24 cellular contexts compared by ENCODE assay signal in the genomic region with DNA sequence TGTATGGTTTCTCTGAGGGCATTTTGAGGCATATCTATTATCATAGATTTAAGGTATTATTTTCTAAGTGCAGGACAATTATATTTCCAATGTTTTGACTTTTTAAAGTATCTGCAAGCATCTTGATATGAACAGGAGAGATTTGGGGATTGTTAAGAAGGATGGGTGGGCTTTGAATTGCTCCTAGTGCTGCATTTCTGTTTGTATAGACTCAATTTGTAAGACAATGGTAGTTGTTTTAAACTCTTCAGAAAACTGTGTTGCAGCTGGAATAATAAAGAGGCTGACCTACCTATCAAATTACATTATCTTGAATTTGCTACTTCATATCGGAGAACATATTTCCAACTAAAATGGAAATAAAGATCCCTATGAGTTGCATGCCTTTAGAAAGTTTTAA.
"Had no signal": no experiment of that assay in that cellular context is flagged by ENCODE, and none has a peak within 500 bp of the region (broad histone marks: within the 10 kb centered on the region; RNA-seq: fewer than 3 reads in every experiment).

No MANE protein-coding gene starts in this region.

- H3K27me3 ChIP-seq: cardiac muscle cell, right lobe of liver, testis, upper lobe of left lung had no signal

- H3K4me1 ChIP-seq: right lobe of liver, testis, upper lobe of left lung had no signal

- H3K4me3 ChIP-seq: cardiac muscle cell, mucosa of descending colon, right lobe of liver, testis, upper lobe of left lung had no signal

- H3K9me3 ChIP-seq: mucosa of descending colon, right lobe of liver, testis, upper lobe of left lung had no signal

- ATAC-seq: activated CD4-positive, CD25-positive, alpha-beta regulatory T cell treated with anti-CD3 and anti-CD28 coated beads, Interleukin-2, amount 50 U/mL, for 24 hours; left cardiac atrium; mucosa of descending colon; right lobe of liver; stimulated activated naive B cell treated with anti-CD40 and anti-IgM and Interleukin-4, amounts not matched to agents 10 μg/mL and 1 μg/mL and 100 μg/mL, for 72 hours had no signal

- H3K36me3 ChIP-seq: cardiac muscle cell, right lobe of liver, upper lobe of left lung had no signal

- DNase-seq: activated CD4-positive, alpha-beta memory T cell treated with anti-CD3 and anti-CD28 coated beads, Interleukin-2, amount 10 ng/mL, durations not matched to agents 7 days and 5 days; activated CD4-positive, alpha-beta T cell treated with anti-CD3 and anti-CD28 coated beads, Interleukin-2, amount 10 ng/mL, durations not matched to agents 24 days and 14 days; activated effector memory CD4-positive, alpha-beta T cell treated with anti-CD3 and anti-CD28 coated beads, Interleukin-2, amount 50 U/mL, for 16 hours; activated naive CD4-positive, alpha-beta T cell treated with anti-CD3 and anti-CD28 coated beads, Interleukin-2, amount 10 ng/mL, durations not matched to agents 7 days and 5 days; amygdala; effector CD4-positive, alpha-beta T cell; erythroblast; foreskin fibroblast; islet precursor cell; left cardiac atrium; mesenchymal stem cell; mucosa of descending colon; nephron progenitor cell; nucleus accumbens; posterior cingulate gyrus; right lobe of liver; small intestine; stimulated activated CD4-positive, alpha-beta T cell treated with anti-CD3 and anti-CD28 coated beads, Interleukin-2, amount 100 ng/mL, for 48 hours; stimulated activated CD8-positive, alpha-beta memory T cell treated with anti-CD3 and anti-CD28 coated beads, Interleukin-4, amount 100 ng/mL, for 48 hours; stimulated activated naive B cell treated with anti-CD40 and anti-IgM and Interleukin-4, amounts not matched to agents 10 μg/mL and 1 μg/mL and 100 μg/mL, for 72 hours; testis; upper lobe of left lung had no signal
